Comparison of ENCODE assay signal across 18 cellular contexts in the genomic region with DNA sequence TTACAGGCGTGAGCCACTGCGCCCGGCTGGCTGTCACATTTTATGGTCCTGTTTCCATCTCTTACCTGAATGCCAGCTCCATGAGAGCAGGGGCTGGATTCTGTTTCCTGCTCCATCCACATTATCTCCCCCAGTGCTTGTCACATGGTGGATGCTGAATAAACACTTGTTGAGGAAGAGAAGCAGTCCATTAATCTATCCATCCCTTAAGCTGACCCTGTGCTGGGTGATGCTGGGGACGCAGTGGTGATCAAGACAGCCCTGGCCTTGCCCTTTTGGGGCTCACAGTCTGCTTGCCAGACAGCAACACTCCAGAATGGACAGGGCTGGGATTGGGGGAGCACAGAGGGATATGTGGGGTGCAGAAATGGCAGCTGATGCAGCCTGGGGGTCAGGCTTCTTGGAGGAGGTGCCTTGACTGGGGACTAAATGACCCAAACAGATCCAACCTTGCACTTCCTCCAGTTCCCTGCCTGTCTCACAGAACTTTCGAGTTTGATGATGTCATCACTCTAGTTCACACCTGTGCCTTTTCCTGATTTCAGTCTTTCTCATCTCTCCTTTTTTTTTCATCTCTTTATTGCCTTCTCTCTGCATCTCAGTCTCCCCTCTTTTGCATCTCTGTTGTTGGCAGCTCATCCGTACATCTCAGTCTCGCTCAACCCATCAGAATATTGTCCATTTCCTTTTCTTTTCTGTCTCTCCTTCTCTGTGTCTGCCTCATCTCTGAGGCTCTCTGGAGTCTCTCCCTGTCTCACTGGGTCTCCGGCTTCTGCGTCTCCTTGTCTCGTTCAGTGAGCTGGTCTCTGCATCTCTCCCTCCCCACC. TPM values are rescaled to one million over a fixed set of nuclear protein-coding genes. Genes with fewer than 3 reads are reported as not detected.
DNase-seq lines count a peak whose midpoint lies in the region; ATAC-seq and TF ChIP-seq lines count a peak whose summit lies in the region.
"Had no signal": no experiment of that assay in that cellular context is flagged by ENCODE, and none has a peak within 500 bp of the region (broad histone marks: within the 10 kb centered on the region; RNA-seq: fewer than 3 reads in every experiment).

No MANE protein-coding gene starts in this region.

- no peak for ATAC-seq in stimulated activated memory B cell treated with anti-CD40 and anti-IgM and Interleukin-4, amounts not matched to agents 10 μg/mL and 1 μg/mL and 100 μg/mL, for 72 hours
- no peak for ATAC-seq in heart right ventricle

- peaks cover 49% of the 10 kb centered on the region for H3K27me3 Mint-ChIP-seq in stimulated activated memory B cell treated with anti-CD40 and anti-IgM and Interleukin-4, amounts not matched to agents 10 μg/mL and 1 μg/mL and 100 μg/mL, for 72 hours

- no peak overlapping the region for H3K27ac ChIP-seq in heart right ventricle
- H3K27ac ChIP-seq: PC-9 had no signal

- H3K4me1 Mint-ChIP-seq in stimulated activated memory B cell treated with anti-CD40 and anti-IgM and Interleukin-4, amounts not matched to agents 10 μg/mL and 1 μg/mL and 100 μg/mL, for 72 hours: peaks cover 32% of the 10 kb centered on the region

- H3K4me3 ChIP-seq in NT2/D1 (ENCODE audit: insufficient read length, low read depth): no peak overlapping the region
- peak overlapping the region; percentile 67 for H3K4me3 ChIP-seq in iPS-15b (ENCODE audit: low read depth, low read length)
- H3K4me3 ChIP-seq in heart right ventricle: no peak overlapping the region
- H3K4me3 ChIP-seq: left lung, PC-9 had no signal

- H3K36me3 ChIP-seq in NT2/D1 (ENCODE audit: insufficient read depth, insufficient read length, low read length) (peaks cover 15% of the 10 kb centered on the region), iPS-15b (ENCODE audit: control insufficient read depth, insufficient read depth, low read length) (peaks cover 4% of the 10 kb centered on the region), heart right ventricle (peaks cover 0 to 15% (median 7%) of the 10 kb centered on the region in 9 donors)

- TF ChIP-seq CTCF in heart right ventricle (IDR thresholded peaks at IDR 0.05): no peak

- peak; percentile 44 for DNase-seq in NCI-H2171 treated with DMSO at 0.1 percent for 48 hours (lab: John Stamatoyannopoulos, UW)
- DNase-seq in NCI-H2171 (lab: John Stamatoyannopoulos, UW): no peak
- no peak for DNase-seq in NT2/D1 (ENCODE audit: low read depth, low spot score)
- no peak for DNase-seq in anterior cingulate cortex (lab: John Stamatoyannopoulos, UW)
- no peak for DNase-seq in NK-92 treated with Interleukin-12 subunit alpha and Interleukin-12 subunit beta, amount 100 ng/mL, for 24 hours (lab: John Stamatoyannopoulos, UW)
- DNase-seq in heart right ventricle: no peak
- DNase-seq: activated CD4-positive, CD25-positive, alpha-beta regulatory T cell; head of caudate nucleus; nephron progenitor cell; PC-9; stimulated activated naive CD4-positive, alpha-beta T cell; SW 1271 had no signal

- no peaks in the 10 kb centered on the region for H3K9me3 Mint-ChIP-seq in stimulated activated memory B cell treated with anti-CD40 and anti-IgM and Interleukin-4, amounts not matched to agents 10 μg/mL and 1 μg/mL and 100 μg/mL, for 72 hours
- H3K9me3 Mint-ChIP-seq: nephron progenitor cell had no signal

- H3K4me1 ChIP-seq in NT2/D1 (ENCODE audit: insufficient read depth, insufficient read length) (peaks cover 22% of the 10 kb centered on the region), iPS-15b (ENCODE audit: control insufficient read depth, insufficient read depth, low read length) (peaks cover 21% of the 10 kb centered on the region), heart right ventricle (peaks cover 21 to 50% (median 43%) of the 10 kb centered on the region in 9 donors)

- H3K27ac Mint-ChIP-seq in stimulated activated memory B cell treated with anti-CD40 and anti-IgM and Interleukin-4, amounts not matched to agents 10 μg/mL and 1 μg/mL and 100 μg/mL, for 72 hours: peak overlapping the region; percentile 0
- H3K27ac Mint-ChIP-seq: activated naive CD8-positive, alpha-beta T cell; nephron progenitor cell had no signal

- H3K9ac ChIP-seq in NT2/D1 (ENCODE audit: insufficient read length, low read depth): peak overlapping the region; percentile 66
- no peak overlapping the region for H3K9ac ChIP-seq in iPS-15b (ENCODE audit: low read depth, low read length)

- H3K4me3 Mint-ChIP-seq in stimulated activated memory B cell treated with anti-CD40 and anti-IgM and Interleukin-4, amounts not matched to agents 10 μg/mL and 1 μg/mL and 100 μg/mL, for 72 hours: no peak overlapping the region
- H3K4me3 Mint-ChIP-seq: activated naive CD8-positive, alpha-beta T cell; nephron progenitor cell had no signal

- WGBS in heart right ventricle, 2 donors: 85 to 87% methylated on average over 10 of the region's 10 CpGs

- H3K27me3 ChIP-seq in NT2/D1 (ENCODE audit: insufficient read depth, insufficient read length) (no peaks in the 10 kb centered on the region), iPS-15b (ENCODE audit: control insufficient read depth, insufficient read depth, low read length) (no peaks in the 10 kb centered on the region), heart right ventricle (peaks cover 0 to 29% (median 0%) of the 10 kb centered on the region in 7 donors)

- H3K36me3 Mint-ChIP-seq in stimulated activated memory B cell treated with anti-CD40 and anti-IgM and Interleukin-4, amounts not matched to agents 10 μg/mL and 1 μg/mL and 100 μg/mL, for 72 hours: peaks cover 15% of the 10 kb centered on the region

- H3K9me3 ChIP-seq in NT2/D1 (ENCODE audit: insufficient read depth, low read length): no peaks in the 10 kb centered on the region; the same call in 1 of the 2 replicates
- no peaks in the 10 kb centered on the region for H3K9me3 ChIP-seq in iPS-15b (ENCODE audit: control insufficient read depth, insufficient read depth, low read length)
- H3K9me3 ChIP-seq in heart right ventricle: no peaks in the 10 kb centered on the region
- H3K9me3 ChIP-seq: left lung had no signal

- intact Hi-C loops in heart right ventricle (cut with DNase I): loop anchor here in 1 of 10 donors (10.0 kb wide), 1 partner anchor 66 kb away; the partner anchor contains the start of gene RSPH6A

RNA-seq across cellular contexts. Expression of gene IRF2BP1, which starts 4.6 kb away (rescaled TPM):
- total RNA-seq in heart right ventricle: 10 to 100 TPM; 15.9 to 23.0 (median 20.3) TPM
- 10 to 100 TPM in 1 of 2 donors, 1 to 10 TPM in 1; 8.0 to 13.4 TPM for polyA plus RNA-seq in heart right ventricle

RNA-seq across cellular contexts. Expression of gene FOXA3, which starts 17.2 kb away (rescaled TPM):
- under 1 TPM in 1 of 10 donors, not detected in 9; 0.11 TPM for total RNA-seq in heart right ventricle
- polyA plus RNA-seq in heart right ventricle: under 1 TPM in 1 of 2 donors, not detected in 1; 0.01 TPM
- total RNA-seq: chondrocyte, PC-9 had no signal

RNA-seq across cellular contexts. Expression of gene SYMPK, which starts 18.3 kb away (rescaled TPM):
- 10 to 100 TPM; 22.4 to 45.0 (median 33.0) TPM for total RNA-seq in heart right ventricle
- 10 to 100 TPM; 30.5 to 75.0 TPM for polyA plus RNA-seq in heart right ventricle

RNA-seq across cellular contexts. Expression of gene MYPOP, which starts 21.1 kb away (rescaled TPM):
- 10 to 100 TPM in 6 of 10 donors, 1 to 10 TPM in 4; 8.1 to 17.0 (median 10.3) TPM for total RNA-seq in heart right ventricle
- 1 to 10 TPM; 7.1 to 8.9 TPM for polyA plus RNA-seq in heart right ventricle

RNA-seq across cellular contexts. Expression of gene NANOS2, which starts 33.3 kb away (rescaled TPM):
- total RNA-seq in heart right ventricle: not detected
- polyA plus RNA-seq in heart right ventricle: not detected
- total RNA-seq: chondrocyte, epithelial cell of proximal tubule, left lung, PC-9 had no signal
